1 cellular context compared by ENCODE assay signal in the genomic region with DNA sequence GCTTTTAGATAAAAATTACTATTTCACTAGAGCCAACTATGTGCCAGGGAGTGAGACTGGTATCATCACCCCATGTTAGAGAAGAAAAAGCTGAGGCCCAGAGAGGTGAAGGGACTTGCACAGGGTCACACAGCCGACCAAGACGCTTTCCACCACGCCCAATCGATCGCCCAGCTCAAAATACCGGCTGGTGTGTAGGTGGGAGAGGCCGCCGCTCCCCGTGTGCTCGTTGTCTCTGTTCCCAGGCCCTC.
A peak's percentile ranks its signal among the peaks of the same experiment; 100 is the strongest.
TF ChIP-seq lines count a peak whose summit lies in the region.

No MANE protein-coding gene starts in this region.

TF ChIP-seq in K562, 482 proteins besides CTCF, POLR2A, EP300 and RAD21 (continued from another document):
- TF ChIP-seq, protein P1, sequence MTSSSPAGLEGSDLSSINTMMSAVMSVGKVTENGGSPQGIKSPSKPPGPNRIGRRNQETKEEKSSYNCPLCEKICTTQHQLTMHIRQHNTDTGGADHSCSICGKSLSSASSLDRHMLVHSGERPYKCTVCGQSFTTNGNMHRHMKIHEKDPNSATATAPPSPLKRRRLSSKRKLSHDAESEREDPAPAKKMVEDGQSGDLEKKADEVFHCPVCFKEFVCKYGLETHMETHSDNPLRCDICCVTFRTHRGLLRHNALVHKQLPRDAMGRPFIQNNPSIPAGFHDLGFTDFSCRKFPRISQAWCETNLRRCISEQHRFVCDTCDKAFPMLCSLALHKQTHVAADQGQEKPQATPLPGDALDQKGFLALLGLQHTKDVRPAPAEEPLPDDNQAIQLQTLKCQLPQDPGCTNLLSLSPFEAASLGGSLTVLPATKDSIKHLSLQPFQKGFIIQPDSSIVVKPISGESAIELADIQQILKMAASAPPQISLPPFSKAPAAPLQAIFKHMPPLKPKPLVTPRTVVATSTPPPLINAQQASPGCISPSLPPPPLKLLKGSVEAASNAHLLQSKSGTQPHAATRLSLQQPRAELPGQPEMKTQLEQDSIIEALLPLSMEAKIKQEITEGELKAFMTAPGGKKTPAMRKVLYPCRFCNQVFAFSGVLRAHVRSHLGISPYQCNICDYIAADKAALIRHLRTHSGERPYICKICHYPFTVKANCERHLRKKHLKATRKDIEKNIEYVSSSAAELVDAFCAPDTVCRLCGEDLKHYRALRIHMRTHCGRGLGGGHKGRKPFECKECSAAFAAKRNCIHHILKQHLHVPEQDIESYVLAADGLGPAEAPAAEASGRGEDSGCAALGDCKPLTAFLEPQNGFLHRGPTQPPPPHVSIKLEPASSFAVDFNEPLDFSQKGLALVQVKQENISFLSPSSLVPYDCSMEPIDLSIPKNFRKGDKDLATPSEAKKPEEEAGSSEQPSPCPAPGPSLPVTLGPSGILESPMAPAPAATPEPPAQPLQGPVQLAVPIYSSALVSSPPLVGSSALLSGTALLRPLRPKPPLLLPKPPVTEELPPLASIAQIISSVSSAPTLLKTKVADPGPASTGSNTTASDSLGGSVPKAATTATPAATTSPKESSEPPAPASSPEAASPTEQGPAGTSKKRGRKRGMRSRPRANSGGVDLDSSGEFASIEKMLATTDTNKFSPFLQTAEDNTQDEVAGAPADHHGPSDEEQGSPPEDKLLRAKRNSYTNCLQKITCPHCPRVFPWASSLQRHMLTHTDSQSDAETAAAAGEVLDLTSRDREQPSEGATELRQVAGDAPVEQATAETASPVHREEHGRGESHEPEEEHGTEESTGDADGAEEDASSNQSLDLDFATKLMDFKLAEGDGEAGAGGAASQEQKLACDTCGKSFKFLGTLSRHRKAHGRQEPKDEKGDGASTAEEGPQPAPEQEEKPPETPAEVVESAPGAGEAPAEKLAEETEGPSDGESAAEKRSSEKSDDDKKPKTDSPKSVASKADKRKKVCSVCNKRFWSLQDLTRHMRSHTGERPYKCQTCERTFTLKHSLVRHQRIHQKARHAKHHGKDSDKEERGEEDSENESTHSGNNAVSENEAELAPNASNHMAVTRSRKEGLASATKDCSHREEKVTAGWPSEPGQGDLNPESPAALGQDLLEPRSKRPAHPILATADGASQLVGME (CRISPR knock-in tag; IDR thresholded peaks at IDR 0.05) = no peak
- TF ChIP-seq HDGF (IDR thresholded peaks at IDR 0.05) = peak; percentile 38; the same call in 1 of the 2 replicates
- TF ChIP-seq KLF13 (tag; IDR thresholded peaks at IDR 0.05; ENCODE audit: borderline replicate concordance, low read depth) = 0 out of 2 replicates have a peak, but pooled peaks have one; percentile 33
- peak; percentile 47; the same call in 1 of the 2 replicates for TF ChIP-seq CBX1 (IDR thresholded peaks at IDR 0.05; ENCODE audit: low read depth)
- no peak for TF ChIP-seq SIN3A (IDR thresholded peaks at IDR 0.05; ENCODE audit: borderline replicate concordance in 2 of 2, control insufficient read depth in 1 of 2, low read depth in 2 of 2, low read length in 2 of 2)
- TF ChIP-seq BCOR (IDR thresholded peaks at IDR 0.05) = peak; percentile 99
- TF ChIP-seq, protein P2, sequence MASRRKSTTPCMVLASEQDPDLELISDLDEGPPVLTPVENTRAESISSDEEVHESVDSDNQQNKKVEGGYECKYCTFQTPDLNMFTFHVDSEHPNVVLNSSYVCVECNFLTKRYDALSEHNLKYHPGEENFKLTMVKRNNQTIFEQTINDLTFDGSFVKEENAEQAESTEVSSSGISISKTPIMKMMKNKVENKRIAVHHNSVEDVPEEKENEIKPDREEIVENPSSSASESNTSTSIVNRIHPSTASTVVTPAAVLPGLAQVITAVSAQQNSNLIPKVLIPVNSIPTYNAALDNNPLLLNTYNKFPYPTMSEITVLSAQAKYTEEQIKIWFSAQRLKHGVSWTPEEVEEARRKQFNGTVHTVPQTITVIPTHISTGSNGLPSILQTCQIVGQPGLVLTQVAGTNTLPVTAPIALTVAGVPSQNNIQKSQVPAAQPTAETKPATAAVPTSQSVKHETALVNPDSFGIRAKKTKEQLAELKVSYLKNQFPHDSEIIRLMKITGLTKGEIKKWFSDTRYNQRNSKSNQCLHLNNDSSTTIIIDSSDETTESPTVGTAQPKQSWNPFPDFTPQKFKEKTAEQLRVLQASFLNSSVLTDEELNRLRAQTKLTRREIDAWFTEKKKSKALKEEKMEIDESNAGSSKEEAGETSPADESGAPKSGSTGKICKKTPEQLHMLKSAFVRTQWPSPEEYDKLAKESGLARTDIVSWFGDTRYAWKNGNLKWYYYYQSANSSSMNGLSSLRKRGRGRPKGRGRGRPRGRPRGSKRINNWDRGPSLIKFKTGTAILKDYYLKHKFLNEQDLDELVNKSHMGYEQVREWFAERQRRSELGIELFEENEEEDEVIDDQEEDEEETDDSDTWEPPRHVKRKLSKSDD (conservative IDR thresholded peaks at IDR 0.05; ENCODE audit: low read length) = no peak
- no peak for TF ChIP-seq FOXK1 (CRISPR knock-in tag; IDR thresholded peaks at IDR 0.05; ENCODE audit: borderline replicate concordance)
- peak; percentile 31 for TF ChIP-seq EGR1 (conservative IDR thresholded peaks at IDR 0.05)
- 0 out of 2 replicates have a peak, but pooled peaks have one; percentile 33 for TF ChIP-seq CC2D1A (IDR thresholded peaks at IDR 0.05)
- TF ChIP-seq, protein P3, sequence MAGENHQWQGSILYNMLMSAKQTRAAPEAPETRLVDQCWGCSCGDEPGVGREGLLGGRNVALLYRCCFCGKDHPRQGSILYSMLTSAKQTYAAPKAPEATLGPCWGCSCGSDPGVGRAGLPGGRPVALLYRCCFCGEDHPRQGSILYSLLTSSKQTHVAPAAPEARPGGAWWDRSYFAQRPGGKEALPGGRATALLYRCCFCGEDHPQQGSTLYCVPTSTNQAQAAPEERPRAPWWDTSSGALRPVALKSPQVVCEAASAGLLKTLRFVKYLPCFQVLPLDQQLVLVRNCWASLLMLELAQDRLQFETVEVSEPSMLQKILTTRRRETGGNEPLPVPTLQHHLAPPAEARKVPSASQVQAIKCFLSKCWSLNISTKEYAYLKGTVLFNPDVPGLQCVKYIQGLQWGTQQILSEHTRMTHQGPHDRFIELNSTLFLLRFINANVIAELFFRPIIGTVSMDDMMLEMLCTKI (IDR thresholded peaks at IDR 0.05; ENCODE audit: partially characterized antibody) = no peak
- TF ChIP-seq, protein P4, sequence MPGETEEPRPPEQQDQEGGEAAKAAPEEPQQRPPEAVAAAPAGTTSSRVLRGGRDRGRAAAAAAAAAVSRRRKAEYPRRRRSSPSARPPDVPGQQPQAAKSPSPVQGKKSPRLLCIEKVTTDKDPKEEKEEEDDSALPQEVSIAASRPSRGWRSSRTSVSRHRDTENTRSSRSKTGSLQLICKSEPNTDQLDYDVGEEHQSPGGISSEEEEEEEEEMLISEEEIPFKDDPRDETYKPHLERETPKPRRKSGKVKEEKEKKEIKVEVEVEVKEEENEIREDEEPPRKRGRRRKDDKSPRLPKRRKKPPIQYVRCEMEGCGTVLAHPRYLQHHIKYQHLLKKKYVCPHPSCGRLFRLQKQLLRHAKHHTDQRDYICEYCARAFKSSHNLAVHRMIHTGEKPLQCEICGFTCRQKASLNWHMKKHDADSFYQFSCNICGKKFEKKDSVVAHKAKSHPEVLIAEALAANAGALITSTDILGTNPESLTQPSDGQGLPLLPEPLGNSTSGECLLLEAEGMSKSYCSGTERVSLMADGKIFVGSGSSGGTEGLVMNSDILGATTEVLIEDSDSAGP (CRISPR knock-in tag; IDR thresholded peaks at IDR 0.05) = peak; percentile 92; the same call in 1 of the 2 replicates
- no peak for TF ChIP-seq POLR3A (IDR thresholded peaks at IDR 0.05; ENCODE audit: borderline replicate concordance, extremely low read depth, insufficient read depth, insufficient read length)
- no peak for TF ChIP-seq PHB2 (IDR thresholded peaks at IDR 0.05; ENCODE audit: low read depth)
- no peak for TF ChIP-seq PPARD (CRISPR knock-in tag; IDR thresholded peaks at IDR 0.05)
- no peak for TF ChIP-seq YBX1 (IDR thresholded peaks at IDR 0.05)
- no peak for TF ChIP-seq CBX2 (IDR thresholded peaks at IDR 0.05; ENCODE audit: insufficient read depth, low read length, poor library complexity, severe bottlenecking)
- TF ChIP-seq HDAC3 (IDR thresholded peaks at IDR 0.05; ENCODE audit: borderline replicate concordance, partially characterized antibody) = no peak
- TF ChIP-seq, protein P5, sequence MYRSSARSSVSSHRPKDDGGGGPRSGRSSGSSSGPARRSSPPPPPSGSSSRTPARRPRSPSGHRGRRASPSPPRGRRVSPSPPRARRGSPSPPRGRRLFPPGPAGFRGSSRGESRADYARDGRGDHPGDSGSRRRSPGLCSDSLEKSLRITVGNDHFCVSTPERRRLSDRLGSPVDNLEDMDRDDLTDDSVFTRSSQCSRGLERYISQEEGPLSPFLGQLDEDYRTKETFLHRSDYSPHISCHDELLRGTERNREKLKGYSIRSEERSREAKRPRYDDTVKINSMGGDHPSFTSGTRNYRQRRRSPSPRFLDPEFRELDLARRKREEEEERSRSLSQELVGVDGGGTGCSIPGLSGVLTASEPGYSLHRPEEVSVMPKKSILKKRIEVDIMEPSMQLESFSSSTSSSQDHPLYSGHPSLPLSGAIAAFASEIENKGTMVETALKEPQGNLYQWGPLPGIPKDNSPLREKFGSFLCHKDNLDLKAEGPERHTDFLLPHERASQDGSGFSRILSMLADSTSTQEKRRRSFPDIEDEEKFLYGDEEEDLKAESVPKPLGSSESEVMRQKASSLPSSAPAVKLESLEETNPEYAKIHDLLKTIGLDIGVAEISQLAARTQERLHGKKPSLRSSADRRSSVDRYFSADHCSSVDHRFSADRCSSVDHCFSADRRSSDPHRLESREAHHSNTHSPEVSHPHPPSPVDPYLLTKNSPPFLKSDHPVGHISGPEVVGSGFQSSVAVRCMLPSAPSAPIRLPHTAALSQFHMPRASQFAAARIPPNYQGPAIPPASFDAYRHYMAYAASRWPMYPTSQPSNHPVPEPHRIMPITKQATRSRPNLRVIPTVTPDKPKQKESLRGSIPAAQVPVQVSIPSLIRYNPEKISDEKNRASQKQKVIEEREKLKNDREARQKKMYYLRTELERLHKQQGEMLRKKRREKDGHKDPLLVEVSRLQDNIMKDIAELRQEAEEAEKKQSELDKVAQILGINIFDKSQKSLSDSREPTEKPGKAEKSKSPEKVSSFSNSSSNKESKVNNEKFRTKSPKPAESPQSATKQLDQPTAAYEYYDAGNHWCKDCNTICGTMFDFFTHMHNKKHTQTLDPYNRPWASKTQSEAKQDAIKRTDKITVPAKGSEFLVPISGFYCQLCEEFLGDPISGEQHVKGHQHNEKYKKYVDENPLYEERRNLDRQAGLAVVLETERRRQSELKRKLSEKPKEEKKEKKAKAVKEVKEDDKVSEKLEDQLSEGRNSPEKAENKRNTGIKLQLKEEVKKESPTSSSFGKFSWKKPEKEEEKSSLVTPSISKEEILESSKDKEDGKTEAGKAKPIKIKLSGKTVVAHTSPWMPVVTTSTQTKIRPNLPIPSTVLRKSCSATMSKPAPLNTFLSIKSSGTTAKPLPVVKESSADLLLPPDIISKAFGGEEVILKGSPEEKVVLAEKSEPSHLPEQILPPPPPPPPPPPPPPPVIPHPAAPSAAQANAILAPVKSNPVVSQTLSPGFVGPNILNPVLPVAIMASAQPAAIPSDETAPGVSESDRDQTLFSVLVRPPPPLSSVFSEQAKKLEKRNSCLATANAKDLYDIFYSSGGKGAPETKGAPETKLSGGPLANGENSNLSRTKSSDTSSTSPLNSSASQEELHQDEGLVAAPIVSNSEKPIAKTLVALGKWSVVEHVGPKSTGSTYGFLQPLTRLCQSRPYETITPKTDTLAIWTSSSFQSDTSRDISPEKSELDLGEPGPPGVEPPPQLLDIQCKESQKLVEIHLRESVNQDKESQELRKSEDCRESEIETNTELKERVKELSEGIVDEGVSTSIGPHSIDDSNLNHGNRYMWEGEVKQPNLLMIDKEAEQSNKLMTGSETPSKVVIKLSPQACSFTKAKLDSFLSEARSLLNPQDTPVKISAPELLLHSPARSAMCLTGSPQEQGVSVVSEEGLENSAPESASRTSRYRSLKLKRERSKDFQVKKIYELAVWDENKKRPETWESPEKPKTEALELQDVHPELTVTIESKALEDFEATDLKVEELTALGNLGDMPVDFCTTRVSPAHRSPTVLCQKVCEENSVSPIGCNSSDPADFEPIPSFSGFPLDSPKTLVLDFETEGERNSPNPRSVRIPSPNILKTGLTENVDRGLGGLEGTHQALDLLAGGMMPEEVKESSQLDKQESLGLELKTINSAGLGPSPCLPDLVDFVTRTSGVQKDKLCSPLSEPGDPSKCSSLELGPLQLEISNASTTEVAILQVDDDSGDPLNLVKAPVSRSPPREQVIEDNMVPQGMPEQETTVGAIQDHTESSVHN (IDR thresholded peaks at IDR 0.05; ENCODE audit: borderline replicate concordance in 1 of 2, low read depth in 1 of 2) = no peak
- TF ChIP-seq, protein P6, sequence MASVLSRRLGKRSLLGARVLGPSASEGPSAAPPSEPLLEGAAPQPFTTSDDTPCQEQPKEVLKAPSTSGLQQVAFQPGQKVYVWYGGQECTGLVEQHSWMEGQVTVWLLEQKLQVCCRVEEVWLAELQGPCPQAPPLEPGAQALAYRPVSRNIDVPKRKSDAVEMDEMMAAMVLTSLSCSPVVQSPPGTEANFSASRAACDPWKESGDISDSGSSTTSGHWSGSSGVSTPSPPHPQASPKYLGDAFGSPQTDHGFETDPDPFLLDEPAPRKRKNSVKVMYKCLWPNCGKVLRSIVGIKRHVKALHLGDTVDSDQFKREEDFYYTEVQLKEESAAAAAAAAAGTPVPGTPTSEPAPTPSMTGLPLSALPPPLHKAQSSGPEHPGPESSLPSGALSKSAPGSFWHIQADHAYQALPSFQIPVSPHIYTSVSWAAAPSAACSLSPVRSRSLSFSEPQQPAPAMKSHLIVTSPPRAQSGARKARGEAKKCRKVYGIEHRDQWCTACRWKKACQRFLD (CRISPR knock-in tag; IDR thresholded peaks at IDR 0.05) = no peak
- TF ChIP-seq TRIM24 (IDR thresholded peaks at IDR 0.05) = no peak
- TF ChIP-seq RCOR1 (IDR thresholded peaks at IDR 0.05; ENCODE audit: borderline replicate concordance in 1 of 2, low read depth in 2 of 2, low read length in 2 of 2) = peak in 1 of 2 experiments; percentile 81; a peak in 2 of 4 replicates
- TF ChIP-seq PCBP2 (IDR thresholded peaks at IDR 0.05; ENCODE audit: low read depth, low read length, poor library complexity, severe bottlenecking) = no peak
- peak; percentile 91 for TF ChIP-seq ZFP36 (IDR thresholded peaks at IDR 0.05; ENCODE audit: low read depth, low read length, partially characterized antibody)
